ENCODE assay signal across 23 cellular contexts in genomic region chr20:58399926-58400325, GRCh38. TPM values are rescaled to one million over a fixed set of nuclear protein-coding genes. Genes with fewer than 3 reads are reported as not detected.
DNase-seq lines count a peak whose midpoint lies in the region; ATAC-seq, FAIRE-seq and TF ChIP-seq lines count a peak whose summit lies in the region.
"Had no signal": no experiment of that assay in that cellular context is flagged by ENCODE, and none has a peak within 500 bp of the region (broad histone marks: within the 10 kb centered on the region; RNA-seq: fewer than 3 reads in every experiment).

No MANE protein-coding gene starts in this region.

- no peak for TF ChIP-seq RAD21 in GM12878 (IDR thresholded peaks at IDR 0.05; ENCODE audit: insufficient read depth, low read depth, low read length)

- no peak for TF ChIP-seq EP300 in GM12878 (IDR thresholded peaks at IDR 0.05; ENCODE audit: borderline replicate concordance in 1 of 2, control insufficient read depth in 1 of 2, low read depth in 2 of 2, low read length in 2 of 2)

- H3K27me3 Mint-ChIP-seq in activated CD4-positive, alpha-beta T cell treated with anti-CD3 and anti-CD28 coated beads for 36 hours: no peaks in the 10 kb centered on the region
- H3K27me3 Mint-ChIP-seq in activated CD4-positive, alpha-beta T cell treated with anti-CD3 and anti-CD28 coated beads, Interleukin-2, amount 10 ng/mL, durations not matched to agents 7 days and 5 days: no peaks in the 10 kb centered on the region
- H3K27me3 Mint-ChIP-seq in GM23338 (ENCODE audit: insufficient read depth, low read depth, poor library complexity): no peaks in the 10 kb centered on the region
- H3K27me3 Mint-ChIP-seq: B cell; CD8-positive, alpha-beta memory T cell had no signal

- no peak overlapping the region for H2AK5ac ChIP-seq in trophoblast cell (ENCODE audit: low read length)

- no peak overlapping the region for H2BK5ac ChIP-seq in trophoblast cell (ENCODE audit: low read depth, low read length, poor library complexity)

- H3K27me3 ChIP-seq in GM23338 (ENCODE audit: insufficient read depth): no peaks in the 10 kb centered on the region
- no peaks in the 10 kb centered on the region for H3K27me3 ChIP-seq in GM12878 (replicated peaks in 1 of 2; ENCODE audit: control insufficient read depth in 2 of 2, insufficient read depth in 2 of 2, low read length in 1 of 2)
- no peaks in the 10 kb centered on the region for H3K27me3 ChIP-seq in trophoblast cell (ENCODE audit: insufficient read depth, low read length)

- H4K12ac ChIP-seq in trophoblast cell (ENCODE audit: low read depth, low read length): no peak overlapping the region

- TF ChIP-seq CTCF in GM23338 (conservative IDR thresholded peaks at IDR 0.05; ENCODE audit: low read depth in 2 of 2) (0 out of 4 replicates have a peak, but pooled peaks of 1 of the 2 experiments have one; percentile 5), GM12878 (IDR thresholded peaks at IDR 0.05 in 2 of 3, conservative IDR thresholded peaks at IDR 0.05 in 1 of 3; ENCODE audit: control insufficient read depth in 2 of 3, extremely low read depth in 1 of 3, insufficient read depth in 1 of 3, low read depth in 3 of 3, low read length in 3 of 3) (no peak)

- H2BK12ac ChIP-seq in trophoblast cell (ENCODE audit: low read length): no peak overlapping the region

- H3K9ac ChIP-seq in GM12878 (ENCODE audit: control insufficient read depth, insufficient read depth, low read length) (no peak overlapping the region), trophoblast cell (ENCODE audit: low read length) (no peak overlapping the region)

- BruUV-seq in GM12878 (replicated peaks; lab: Mats Ljungman, UMichigan): no TSS peak

- H3K4me3 Mint-ChIP-seq in activated CD4-positive, alpha-beta T cell treated with anti-CD3 and anti-CD28 coated beads for 36 hours: no peak overlapping the region
- H3K4me3 Mint-ChIP-seq in activated CD4-positive, alpha-beta T cell treated with anti-CD3 and anti-CD28 coated beads, Interleukin-2, amount 10 ng/mL, durations not matched to agents 7 days and 5 days: no peak overlapping the region
- H3K4me3 Mint-ChIP-seq in GM23338: no peak overlapping the region
- H3K4me3 Mint-ChIP-seq: B cell had no signal

- H3K9me2 ChIP-seq in GM23338 (ENCODE audit: insufficient read depth): no peaks in the 10 kb centered on the region

- peak overlapping the region; percentile 61 for H3K4me2 ChIP-seq in GM23338
- H3K4me2 ChIP-seq in GM12878 (ENCODE audit: control insufficient read depth, insufficient read depth): peak overlapping the region; percentile 45
- no peak overlapping the region for H3K4me2 ChIP-seq in trophoblast cell (ENCODE audit: low read length)

- intact Hi-C loops in activated CD4-positive, alpha-beta T cell treated with anti-CD3 and anti-CD28 coated beads for 36 hours (cut with DNase I, micrococcal nuclease): loop anchor here (5.0 to 10.0 kb wide), 2 partner anchors 48 to 755 kb away; no protein-coding TSS in a partner anchor
- intact Hi-C loops in GM12878 (cut with micrococcal nuclease; ENCODE audit: unreplicated experiment): loop anchor here (5.0 kb wide), 1 partner anchor 57 kb away; no protein-coding TSS in a partner anchor

- no peaks in the 10 kb centered on the region for H3F3A ChIP-seq in GM23338 (replicated peaks; ENCODE audit: low read depth)

- H3K36me3 ChIP-seq in GM23338 (ENCODE audit: insufficient read depth): no peaks in the 10 kb centered on the region
- no peaks in the 10 kb centered on the region; a peak in 2 of 4 replicates for H3K36me3 ChIP-seq in GM12878 (ENCODE audit: control insufficient read depth in 2 of 2, insufficient read depth in 2 of 2, low read length in 1 of 2)
- peaks cover 0 to 2% of the 10 kb centered on the region in 2 experiments for H3K36me3 ChIP-seq in trophoblast cell (ENCODE audit: control insufficient read depth in 1 of 2, insufficient read depth in 2 of 2, low read length in 2 of 2)

- no peak overlapping the region for H2BK120ac ChIP-seq in trophoblast cell (ENCODE audit: insufficient read depth, low read length, poor library complexity)

- no peak for DNase-seq in activated CD4-positive, alpha-beta T cell treated with anti-CD3 and anti-CD28 coated beads for 36 hours
- DNase-seq in activated CD4-positive, alpha-beta T cell treated with anti-CD3 and anti-CD28 coated beads, Interleukin-2, amount 10 ng/mL, durations not matched to agents 7 days and 5 days: no peak
- DNase-seq in GM23338 (ENCODE audit: low spot score) (peak; percentile 62), GM12878 (ENCODE audit: low read depth, low spot score) (no peak), trophoblast cell (no peak), HuH-7 (ENCODE audit: low spot score) (no peak), foreskin melanocyte (no peak), DMS153 treated with DMSO at 0.1 percent for 48 hours (lab: John Stamatoyannopoulos, UW; ENCODE audit: unreplicated experiment) (no peak)
- DNase-seq: CD8-positive, alpha-beta memory T cell; DND-41; HCEC 1CT; NCI-H1092; NCI-H1417 treated with DMSO at 0.1 percent for 48 hours; NCI-H1694 treated with DMSO at 0.1 percent for 48 hours; NCI-H2081; NCI-H2227 treated with DMSO at 0.1 percent for 48 hours; NCI-H526 treated with DMSO at 0.1 percent for 48 hours; SHP77 treated with DMSO at 0.1 percent for 48 hours had no signal

- no peak overlapping the region for H4K91ac ChIP-seq in trophoblast cell (ENCODE audit: low read depth, low read length)

- H2AFZ ChIP-seq in GM23338 (no peak overlapping the region), GM12878 (ENCODE audit: control insufficient read depth, low read depth, low read length) (no peak overlapping the region), trophoblast cell (ENCODE audit: insufficient read depth, low read length, poor library complexity) (no peak overlapping the region)

- POLR2A ChIA-PET in activated CD4-positive, alpha-beta T cell treated with anti-CD3 and anti-CD28 coated beads for 36 hours (lab: Charles Lee): no interaction called here
- POLR2A ChIA-PET in activated CD4-positive, alpha-beta T cell treated with anti-CD3 and anti-CD28 coated beads, Interleukin-2, amount 10 ng/mL, durations not matched to agents 7 days and 5 days (lab: Charles Lee): no interaction called here
- POLR2A ChIA-PET in GM12878 (lab: Charles Lee): interaction anchor here (1.2 kb wide), 1 partner anchor 12 kb away, joined by 3 read pairs; no protein-coding TSS in a partner anchor

- H3K18ac ChIP-seq in trophoblast cell (ENCODE audit: low read length): no peak overlapping the region

- peak overlapping the region; percentile 50 for H3K27ac ChIP-seq in GM23338 (ENCODE audit: low read depth)
- H3K27ac ChIP-seq in GM12878 (ENCODE audit: control insufficient read depth, insufficient read depth): no peak overlapping the region
- H3K27ac ChIP-seq in trophoblast cell (ENCODE audit: low read depth, low read length): no peak overlapping the region
- H3K27ac ChIP-seq: 22Rv1, C4-2B had no signal

- H4K8ac ChIP-seq in trophoblast cell (ENCODE audit: low read depth, low read length): no peak overlapping the region

- H3K4me3 ChIP-seq in GM23338 (no peak overlapping the region), GM12878 (no peak overlapping the region; the same call in 1 of the 2 replicates), trophoblast cell (ENCODE audit: low read depth, low read length) (no peak overlapping the region)

- no peaks in the 10 kb centered on the region for H3K9me3 ChIP-seq in GM12878 (replicated peaks; ENCODE audit: control insufficient read depth, insufficient read depth, low read length)
- no peaks in the 10 kb centered on the region for H3K9me3 ChIP-seq in trophoblast cell (ENCODE audit: insufficient read depth, low read depth, low read length)

- H3K4me1 Mint-ChIP-seq in activated CD4-positive, alpha-beta T cell treated with anti-CD3 and anti-CD28 coated beads for 36 hours: peaks cover 50% of the 10 kb centered on the region
- peaks cover 46% of the 10 kb centered on the region for H3K4me1 Mint-ChIP-seq in activated CD4-positive, alpha-beta T cell treated with anti-CD3 and anti-CD28 coated beads, Interleukin-2, amount 10 ng/mL, durations not matched to agents 7 days and 5 days
- peaks cover 33% of the 10 kb centered on the region for H3K4me1 Mint-ChIP-seq in GM23338

- in situ Hi-C loops in GM12878 (cut with MboI): loop anchor here (10.0 kb wide), 3 partner anchors 255 to 1005 kb away; partner anchors contain the start of genes RBM38 and STX16

- H3K36me3 Mint-ChIP-seq in activated CD4-positive, alpha-beta T cell treated with anti-CD3 and anti-CD28 coated beads for 36 hours (ENCODE audit: low read depth): peaks cover 25% of the 10 kb centered on the region
- peaks cover 27% of the 10 kb centered on the region for H3K36me3 Mint-ChIP-seq in activated CD4-positive, alpha-beta T cell treated with anti-CD3 and anti-CD28 coated beads, Interleukin-2, amount 10 ng/mL, durations not matched to agents 7 days and 5 days (ENCODE audit: low read depth)
- no peaks in the 10 kb centered on the region for H3K36me3 Mint-ChIP-seq in GM23338 (ENCODE audit: low read depth)

- no peak for ATAC-seq in activated CD4-positive, alpha-beta T cell treated with anti-CD3 and anti-CD28 coated beads for 36 hours
- ATAC-seq in GM23338: peak; percentile 78
- ATAC-seq in GM12878: no peak
- ATAC-seq: Panc1 had no signal

- H3K23ac ChIP-seq in trophoblast cell (ENCODE audit: low read length): no peak overlapping the region

- peak overlapping the region; percentile 49 for H3K4ac ChIP-seq in trophoblast cell (ENCODE audit: low read depth, low read length)

- SMC1A ChIA-PET in GM12878 (lab: Charles Lee; ENCODE audit: uncharacterized antibody, unreplicated experiment): interaction anchor here (0.8 to 1.6 kb wide), 3 partner anchors 11 to 39 kb away, joined by 5 to 6 read pairs (median 6); partner anchors contain the start of gene VAPB

- CTCF ChIA-PET in activated CD4-positive, alpha-beta T cell treated with anti-CD3 and anti-CD28 coated beads for 36 hours (lab: Charles Lee): interaction anchor here (0.6 to 1.2 kb wide), 6 partner anchors 25 to 164 kb away, joined by 3 to 4 read pairs (median 3); no protein-coding TSS in a partner anchor
- CTCF ChIA-PET in activated CD4-positive, alpha-beta T cell treated with anti-CD3 and anti-CD28 coated beads, Interleukin-2, amount 10 ng/mL, durations not matched to agents 7 days and 5 days (lab: Charles Lee): interaction anchor here (0.7 kb wide), 1 partner anchor 162 kb away, joined by 6 read pairs; no protein-coding TSS in a partner anchor
- CTCF ChIA-PET in GM12878 (lab: Yijun Ruan, JAX): interaction anchor here (0.7 to 1.0 kb wide), 4 partner anchors 10 to 48 kb away, joined by 3 to 5 read pairs (median 3); no protein-coding TSS in a partner anchor

- no peak for FAIRE-seq in GM12878 (lab: Jason Lieb, UNC)
- FAIRE-seq: GM18507 had no signal

- RAD21 ChIA-PET in GM12878 (lab: Charles Lee; ENCODE audit: unreplicated experiment): interaction anchor here (1.3 kb wide), 1 partner anchor 11 kb away, joined by 3 read pairs; the partner anchor contains the start of gene VAPB

- no peaks in the 10 kb centered on the region for H3K79me1 ChIP-seq in trophoblast cell (ENCODE audit: low read length)

- H3K79me2 ChIP-seq in GM23338 (replicated peaks; ENCODE audit: insufficient read depth) (peaks cover 100% of the 10 kb centered on the region), GM12878 (ENCODE audit: control insufficient read depth, insufficient read depth, low read length) (peaks cover 96% of the 10 kb centered on the region), trophoblast cell (ENCODE audit: control insufficient read depth, insufficient read depth, low read length, poor library complexity) (peaks cover 11% of the 10 kb centered on the region)

- H3K4me1 ChIP-seq in GM23338 (ENCODE audit: insufficient read depth) (peaks cover 56% of the 10 kb centered on the region), GM12878 (ENCODE audit: control insufficient read depth, insufficient read depth, low read length) (peaks cover 47% of the 10 kb centered on the region), trophoblast cell (ENCODE audit: control insufficient read depth in 1 of 2, insufficient read depth in 2 of 2, low read length in 2 of 2) (no peaks in the 10 kb centered on the region)

- H3K9me3 Mint-ChIP-seq in activated CD4-positive, alpha-beta T cell treated with anti-CD3 and anti-CD28 coated beads for 36 hours (ENCODE audit: low read depth): no peaks in the 10 kb centered on the region
- H3K9me3 Mint-ChIP-seq in activated CD4-positive, alpha-beta T cell treated with anti-CD3 and anti-CD28 coated beads, Interleukin-2, amount 10 ng/mL, durations not matched to agents 7 days and 5 days: no peaks in the 10 kb centered on the region
- no peaks in the 10 kb centered on the region for H3K9me3 Mint-ChIP-seq in GM23338
- H3K9me3 Mint-ChIP-seq: CD8-positive, alpha-beta memory T cell had no signal

- no peak for TF ChIP-seq POLR2A in GM12878 (IDR thresholded peaks at IDR 0.05; ENCODE audit: low read depth, low read length)

- H3K27ac Mint-ChIP-seq in activated CD4-positive, alpha-beta T cell treated with anti-CD3 and anti-CD28 coated beads for 36 hours: peak overlapping the region; percentile 27
- H3K27ac Mint-ChIP-seq in activated CD4-positive, alpha-beta T cell treated with anti-CD3 and anti-CD28 coated beads, Interleukin-2, amount 10 ng/mL, durations not matched to agents 7 days and 5 days: no peak overlapping the region
- no peak overlapping the region; the same call in 1 of the 2 replicates for H3K27ac Mint-ChIP-seq in GM23338
- H3K27ac Mint-ChIP-seq: B cell had no signal

- WGBS in GM12878 (ENCODE audit: insufficient coverage, insufficient replicate concordance, low lambda C conversion rate, missing lambda C conversion rate): 94% methylated on average over 6 of the region's 6 CpGs
- WGBS in trophoblast cell (ENCODE audit: extremely low coverage, insufficient coverage, insufficient read length): no CpG with 5 or more reads among the region's 6 CpGs

- H3K14ac ChIP-seq in trophoblast cell (ENCODE audit: low read length): no peak overlapping the region

- H4K20me1 ChIP-seq in GM23338 (replicated peaks; ENCODE audit: insufficient read depth) (peaks cover 49% of the 10 kb centered on the region), GM12878 (ENCODE audit: control insufficient read depth, insufficient read depth) (peaks cover 15% of the 10 kb centered on the region)

RNA-seq across cellular contexts. Expression of gene VAPB, which starts 10.9 kb away (rescaled TPM):
- 10 to 100 TPM; 43.9 to 54.5 TPM for total RNA-seq in activated CD4-positive, alpha-beta T cell treated with anti-CD3 and anti-CD28 coated beads for 36 hours
- 10 to 100 TPM; 31.0 to 39.1 TPM for total RNA-seq in activated CD4-positive, alpha-beta T cell treated with anti-CD3 and anti-CD28 coated beads, Interleukin-2, amount 10 ng/mL, durations not matched to agents 7 days and 5 days
- total RNA-seq in GM23338 (2014; rRNA removed; shearing (Covaris generic)): 22.9 and 24.7 TPM in 2 replicates
- 17.4 and 18.8 TPM in 2 replicates for polyA plus RNA-seq in GM23338 (2016; fragmentation: Nextera tagmentation; extraction: Ambion mirVana)
- total RNA-seq in GM12878 (2013; cell fraction: nucleolus; rRNA removed): 50.4 and 50.9 TPM in 2 replicates
- total RNA-seq in GM12878 (2014; rRNA removed): 6.2 and 8.4 TPM in 2 replicates
- 14.2 and 15.3 TPM in 2 replicates for total RNA-seq in GM12878 (2014; rRNA removed; fragmentation: Illumina TruSeq; extraction: Trizol)
- 27.0 and 28.0 TPM in 2 replicates for total RNA-seq in GM12878 (2021)
- polyA plus RNA-seq in GM12878 (2011; ENCODE audit: low read depth): 14.0 TPM
- 22.7 and 30.7 TPM in 2 replicates for polyA plus RNA-seq in GM12878 (2011; rRNA removed)
- polyA plus RNA-seq in GM12878 (2011; cell fraction: cytosol; rRNA removed): 14.6 and 20.7 TPM in 2 replicates
- polyA plus RNA-seq in GM12878 (2011; cell fraction: nucleus; rRNA removed): 17.2 and 18.4 TPM in 2 replicates
- polyA plus RNA-seq in GM12878 (2012): 18.6 and 22.0 TPM in 2 replicates
- 28.6 and 40.3 TPM in 2 replicates for polyA plus RNA-seq in GM12878 (2014; fragmentation: Illumina TruSeq; extraction: Trizol)
- 10 to 100 TPM in 1 of 2 experiments, 1 to 10 TPM in 1; 3.2 to 10.7 TPM for polyA plus RNA-seq in GM12878 (2014; fragmentation: Nextera tagmentation; extraction: Ambion mirVana)
- polyA plus RNA-seq in GM12878 (2014; rRNA removed): 18.2 and 18.3 TPM in 2 replicates
- polyA plus RNA-seq in GM12878 (2016; fragmentation: Nextera tagmentation; extraction: Ambion mirVana): 10 to 100 TPM; 26.8 to 28.2 TPM
- polyA minus RNA-seq in GM12878 (2011; rRNA and poly(A)+ RNA removed): 14.4 and 17.3 TPM in 2 replicates
- polyA minus RNA-seq in GM12878 (2011; cell fraction: cytosol; rRNA and poly(A)+ RNA removed): 7.9 and 8.4 TPM in 2 replicates
- 13.2 and 17.6 TPM in 2 replicates for polyA minus RNA-seq in GM12878 (2011; cell fraction: nucleus; rRNA and poly(A)+ RNA removed)
- 34.8 and 35.3 TPM in 2 replicates for polyA plus RNA-seq in trophoblast cell (2013)
